13 cellular contexts compared by ENCODE assay signal in genomic region chr1:6273380-6273891, GRCh38. TPM values are rescaled to one million over a fixed set of nuclear protein-coding genes. Genes with fewer than 3 reads are reported as not detected.
A peak's percentile ranks its signal among the peaks of the same experiment; 100 is the strongest.
DNase-seq lines count a peak whose midpoint lies in the region; ATAC-seq and TF ChIP-seq lines count a peak whose summit lies in the region.
"Had no signal": no experiment of that assay in that cellular context is flagged by ENCODE, and none has a peak within 500 bp of the region (broad histone marks: within the 10 kb centered on the region; RNA-seq: fewer than 3 reads in every experiment).

No MANE protein-coding gene starts in this region.

- no peaks in the 10 kb centered on the region for H3K27me3 ChIP-seq in tibial nerve
- H3K27me3 ChIP-seq: heart left ventricle had no signal

- CTCF ChIA-PET in GM10248 (lab: Yijun Ruan, JAX) = interaction anchor here (1.3 kb wide), 1 partner anchor 27 kb away, joined by 3 read pairs; no protein-coding TSS in a partner anchor

- no peaks in the 10 kb centered on the region for H3K9me3 ChIP-seq in tibial nerve
- H3K9me3 ChIP-seq: heart left ventricle had no signal

- in situ Hi-C loops in GM13976 (cut with MboI; ENCODE audit: low sequenced_read_pairs, unreplicated experiment) = no loop called here

- 51 to 64% methylated on average over 19 of the region's 19 CpGs for WGBS in tibial nerve, 2 donors

- peak overlapping the region; percentile 24 to 89 (median 69) for H3K27ac ChIP-seq in tibial nerve
- H3K27ac ChIP-seq: 22Rv1 had no signal

- peak; percentile 90 for DNase-seq in DMS 273 (lab: John Stamatoyannopoulos, UW; ENCODE audit: unreplicated experiment)
- no peak for DNase-seq in DMS 273 treated with DMSO at 0.1 percent for 48 hours (lab: John Stamatoyannopoulos, UW)
- DNase-seq in astrocyte of the hippocampus (ENCODE audit: low read depth, low spot score) = peak; percentile 95
- peak; percentile 32 for DNase-seq in inferior parietal cortex (ENCODE audit: extremely low spot score)
- DNase-seq in tibial nerve (ENCODE audit: low spot score in 2 of 2) = no peak
- DNase-seq in GM13976 (ENCODE audit: low spot score) = no peak
- DNase-seq in GM10248 (ENCODE audit: extremely low spot score) = no peak
- DNase-seq: heart left ventricle, MM.1S had no signal

- H3K4me3 ChIP-seq in tibial nerve = no peak overlapping the region
- H3K4me3 ChIP-seq: heart left ventricle had no signal

- no peak for TF ChIP-seq POLR2A in tibial nerve (IDR thresholded peaks at IDR 0.05)

- TF ChIP-seq EP300 in tibial nerve (IDR thresholded peaks at IDR 0.05) = peak in 1 of 2 donors; percentile 47

- H3K36me3 ChIP-seq in tibial nerve = no peaks in the 10 kb centered on the region
- H3K36me3 ChIP-seq: heart left ventricle had no signal

- ATAC-seq in GM19467 (IDR thresholded peaks at IDR 0.05; ENCODE audit: unreplicated experiment) = no peak
- ATAC-seq: heart left ventricle had no signal

- peaks cover 0 to 64% (median 43%) of the 10 kb centered on the region in 4 donors for H3K4me1 ChIP-seq in tibial nerve

- POLR2A ChIA-PET in GM10248 (lab: Yijun Ruan, JAX) = interaction anchor here (0.6 kb wide), 1 partner anchor 120 kb away, joined by 3 read pairs; the partner anchor contains the start of gene ACOT7

- no peak for TF ChIP-seq CTCF in tibial nerve (IDR thresholded peaks at IDR 0.05)
- no peak for TF ChIP-seq CTCF in GM13976 (IDR thresholded peaks at IDR 0.05; ENCODE audit: borderline replicate concordance, control extremely low read depth, extremely low read depth, insufficient read depth, missing control alignments)
- TF ChIP-seq CTCF in GM10248 (IDR thresholded peaks at IDR 0.05; ENCODE audit: control extremely low read depth, extremely low read depth, low read depth, missing control alignments) = no peak

RNA-seq across cellular contexts. Expression of gene GPR153, which starts 12.5 kb away (rescaled TPM):
- total RNA-seq in tibial nerve = 10 to 100 TPM; 10.3 to 12.7 (median 11.3) TPM

RNA-seq across cellular contexts. Expression of gene HES3, which starts 29.5 kb away (rescaled TPM):
- total RNA-seq in tibial nerve = not detected
- total RNA-seq: activated T-helper 2 cell treated with anti-CD3 and anti-CD28 coated beads, Interferon-gamma antibody, Interleukin-2, Interleukin-4, amounts not matched to agents 10 μg/mL and 5 μg/mL and 100 μg/mL, durations not matched to agents 14 hours and 24 hours and 36 hours; heart left ventricle; temporal lobe had no signal

RNA-seq across cellular contexts. Expression of gene ICMT, which starts 37.7 kb away (rescaled TPM):
- total RNA-seq in tibial nerve = 10 to 100 TPM; 49.0 to 53.2 (median 51.4) TPM

Comparison
In these comparisons a context has a peak if more than half of its experiments do, and no peak if none do; other contexts are left out.
1. DNase-seq: peak in DMS 273 (single experiment), astrocyte of the hippocampus (single experiment) and inferior parietal cortex (single experiment); none in DMS 273 treated with DMSO at 0.1 percent for 48 hours (single experiment), tibial nerve (0 of 2), GM13976 (single experiment) and GM10248 (single experiment).